Comparison of ENCODE assay signal across 30 cellular contexts in the genomic region with DNA sequence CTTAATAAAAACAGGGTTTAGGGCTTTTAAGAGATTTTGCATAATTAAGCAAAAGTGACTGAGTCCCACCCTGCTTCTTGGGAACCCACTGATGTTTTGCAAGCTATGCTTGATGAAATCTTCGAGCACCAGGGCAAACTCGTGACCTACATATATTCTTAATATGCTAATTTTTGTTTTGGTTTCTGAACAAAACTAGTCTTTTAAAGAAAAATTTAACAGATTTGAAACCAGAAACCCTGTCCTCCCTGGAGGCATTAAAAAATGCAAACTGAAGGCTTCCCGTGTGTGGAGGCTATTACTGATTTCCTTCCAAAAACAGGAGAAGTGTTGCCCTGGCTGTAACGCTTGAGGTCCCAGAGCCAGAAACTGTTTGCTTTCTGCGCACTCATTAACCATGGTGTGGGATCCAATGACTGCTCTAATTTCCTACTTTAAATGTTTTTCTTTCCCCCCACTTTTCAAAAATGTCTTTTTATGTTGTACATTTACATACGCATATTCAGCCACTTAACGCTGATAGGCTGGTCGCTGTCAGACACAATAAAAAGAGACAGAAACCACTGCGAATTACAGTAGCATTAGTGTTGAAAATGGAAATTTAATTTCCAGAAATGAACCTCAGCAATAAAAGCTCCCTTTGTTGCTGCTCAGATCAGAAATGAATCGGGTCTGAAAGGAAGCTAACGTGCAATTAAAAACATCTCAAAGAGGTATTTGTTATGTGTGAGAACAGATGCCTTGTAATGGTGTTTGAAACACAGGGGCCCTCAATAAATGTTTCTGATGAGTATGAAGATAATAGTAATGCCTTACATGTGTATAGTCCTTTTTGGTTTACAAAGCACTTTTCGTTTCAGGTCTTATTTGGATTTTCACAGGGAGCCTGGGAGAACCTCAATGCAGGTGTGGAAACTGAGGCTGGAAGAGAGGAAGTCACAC. TPM values are rescaled to one million over a fixed set of nuclear protein-coding genes. Genes with fewer than 3 reads are reported as not detected.
DNase-seq lines count a peak whose midpoint lies in the region; ATAC-seq and TF ChIP-seq lines count a peak whose summit lies in the region.
"Had no signal": no experiment of that assay in that cellular context is flagged by ENCODE, and none has a peak within 500 bp of the region (broad histone marks: within the 10 kb centered on the region; RNA-seq: fewer than 3 reads in every experiment).

No MANE protein-coding gene starts in this region.

- H3K36me3 Mint-ChIP-seq in progenitor cell of endocrine pancreas (ENCODE audit: insufficient read depth) (peaks cover 3% of the 10 kb centered on the region), mesothelial cell of epicardium (peaks cover 3% of the 10 kb centered on the region)
- H3K36me3 Mint-ChIP-seq: naive thymus-derived CD4-positive, alpha-beta T cell had no signal

- TF ChIP-seq CTCF in progenitor cell of endocrine pancreas (IDR thresholded peaks at IDR 0.05; ENCODE audit: unreplicated experiment) (no peak), mesothelial cell of epicardium (IDR thresholded peaks at IDR 0.05; ENCODE audit: unreplicated experiment) (no peak)

- H3K9me3 Mint-ChIP-seq in progenitor cell of endocrine pancreas (ENCODE audit: low read depth) (peaks cover 10% of the 10 kb centered on the region), mesothelial cell of epicardium (peaks cover 16% of the 10 kb centered on the region)

- no peak for ATAC-seq in stimulated activated naive CD8-positive, alpha-beta T cell treated with anti-CD3 and anti-CD28 coated beads, Interleukin-15, Interleukin-2, amounts not matched to agents 100 U/mL and 50 U/mL, for 24 hours
- ATAC-seq: HCT116; naive thymus-derived CD4-positive, alpha-beta T cell; stimulated activated naive B cell treated with anti-CD40 and anti-IgM and Interleukin-4, amounts not matched to agents 10 μg/mL and 1 μg/mL and 100 μg/mL, for 72 hours had no signal

- H3K4me1 Mint-ChIP-seq in progenitor cell of endocrine pancreas (ENCODE audit: low read depth) (peaks cover 10% of the 10 kb centered on the region), mesothelial cell of epicardium (peaks cover 2% of the 10 kb centered on the region)
- H3K4me1 Mint-ChIP-seq: activated CD4-positive, alpha-beta memory T cell treated with anti-CD3 and anti-CD28 coated beads, Interleukin-2, amount 10 ng/mL, durations not matched to agents 7 days and 5 days; naive thymus-derived CD4-positive, alpha-beta T cell; stimulated activated naive B cell treated with anti-CD40 and anti-IgM and Interleukin-4, amounts not matched to agents 10 μg/mL and 1 μg/mL and 100 μg/mL, for 72 hours had no signal

- peak overlapping the region; percentile 26 for H3K4me3 Mint-ChIP-seq in progenitor cell of endocrine pancreas (ENCODE audit: low read depth)
- no peak overlapping the region for H3K4me3 Mint-ChIP-seq in mesothelial cell of epicardium
- H3K4me3 Mint-ChIP-seq: activated CD4-positive, alpha-beta memory T cell treated with anti-CD3 and anti-CD28 coated beads, Interleukin-2, amount 10 ng/mL, durations not matched to agents 7 days and 5 days; activated naive CD4-positive, alpha-beta T cell treated with anti-CD3 and anti-CD28 coated beads for 36 hours; activated T-helper 1 cell treated with anti-CD3 and anti-CD28 coated beads, Interleukin-12 subunit alpha, Interleukin-12 subunit beta, Interleukin-2, Interleukin-4 antibody, amounts not matched to agents 30 ng/mL and 10 ng/mL and 1 ng/mL, durations not matched to agents 14 hours and 24 hours and 36 hours; naive thymus-derived CD4-positive, alpha-beta T cell; stimulated activated naive B cell treated with anti-CD40 and anti-IgM and Interleukin-4, amounts not matched to agents 10 μg/mL and 1 μg/mL and 100 μg/mL, for 72 hours had no signal

- H3K27me3 Mint-ChIP-seq in progenitor cell of endocrine pancreas (no peaks in the 10 kb centered on the region), mesothelial cell of epicardium (ENCODE audit: low read depth) (peaks cover 36% of the 10 kb centered on the region)
- H3K27me3 Mint-ChIP-seq: activated CD4-positive, alpha-beta memory T cell treated with anti-CD3 and anti-CD28 coated beads, Interleukin-2, amount 10 ng/mL, durations not matched to agents 7 days and 5 days had no signal

- H3K27ac Mint-ChIP-seq in progenitor cell of endocrine pancreas: no peak overlapping the region
- no peak overlapping the region for H3K27ac Mint-ChIP-seq in mesothelial cell of epicardium
- H3K27ac Mint-ChIP-seq: activated CD4-positive, alpha-beta memory T cell treated with anti-CD3 and anti-CD28 coated beads, Interleukin-2, amount 10 ng/mL, durations not matched to agents 7 days and 5 days; activated naive CD4-positive, alpha-beta T cell treated with anti-CD3 and anti-CD28 coated beads for 36 hours; activated T-helper 1 cell treated with anti-CD3 and anti-CD28 coated beads, Interleukin-12 subunit alpha, Interleukin-12 subunit beta, Interleukin-2, Interleukin-4 antibody, amounts not matched to agents 30 ng/mL and 10 ng/mL and 1 ng/mL, durations not matched to agents 14 hours and 24 hours and 36 hours; naive thymus-derived CD4-positive, alpha-beta T cell; stimulated activated naive B cell treated with anti-CD40 and anti-IgM and Interleukin-4, amounts not matched to agents 10 μg/mL and 1 μg/mL and 100 μg/mL, for 72 hours had no signal

- DNase-seq in NCI-H1092 treated with DMSO at 0.1 percent for 48 hours (lab: John Stamatoyannopoulos, UW) (peak; percentile 51), RPMI7951 (ENCODE audit: low read depth) (peak; percentile 37), kidney glomerular epithelial cell (lab: John Stamatoyannopoulos, UW) (peak; percentile 33), progenitor cell of endocrine pancreas (ENCODE audit: low spot score, unreplicated experiment) (no peak), mesothelial cell of epicardium (ENCODE audit: low spot score in 2 of 2, unreplicated experiment in 2 of 2) (no peak), hepatic stellate cell (ENCODE audit: low spot score) (no peak), anterior cingulate cortex (lab: John Stamatoyannopoulos, UW) (no peak)
- no peak for DNase-seq in stimulated activated naive CD8-positive, alpha-beta T cell treated with anti-CD3 and anti-CD28 coated beads, Interleukin-15, Interleukin-2, amounts not matched to agents 100 U/mL and 50 U/mL, for 24 hours
- DNase-seq: activated CD4-positive, alpha-beta memory T cell treated with anti-CD3 and anti-CD28 coated beads, Interleukin-2, amount 10 ng/mL, durations not matched to agents 7 days and 5 days; activated CD8-positive, alpha-beta memory T cell treated with anti-CD3 and anti-CD28 coated beads, Interleukin-2, amount 50 U/mL, for 4 hours; activated naive CD4-positive, alpha-beta T cell treated with anti-CD3 and anti-CD28 coated beads for 36 hours; C1 segment of cervical spinal cord; Calu3; central memory CD4-positive, alpha-beta T cell; DMS79; foreskin fibroblast; naive thymus-derived CD4-positive, alpha-beta T cell; NCI-H2029; NCI-H2227 treated with DMSO at 0.1 percent for 48 hours; NCI-H526 treated with DMSO at 0.1 percent for 48 hours; Peyer's patch; SHP77 treated with DMSO at 0.1 percent for 48 hours; stimulated activated naive B cell treated with anti-CD40 and anti-IgM and Interleukin-4, amounts not matched to agents 10 μg/mL and 1 μg/mL and 100 μg/mL, for 72 hours; T-helper 9 cell had no signal

RNA-seq across cellular contexts. Expression of gene IRX6, which starts 40.0 kb away (rescaled TPM):
- not detected in 2 replicates for total RNA-seq in RPMI7951 (2014; rRNA removed; shearing (Covaris generic))
- total RNA-seq in progenitor cell of endocrine pancreas (not detected in 2 replicates), mesothelial cell of epicardium (0.34 to 0.44 TPM (median 0.38 TPM) in 3 replicates)
- total RNA-seq: activated CD4-positive, alpha-beta memory T cell treated with anti-CD3 and anti-CD28 coated beads, Interleukin-2, amount 10 ng/mL, durations not matched to agents 7 days and 5 days; activated naive CD4-positive, alpha-beta T cell treated with anti-CD3 and anti-CD28 coated beads for 36 hours; activated T-helper 1 cell treated with anti-CD3 and anti-CD28 coated beads, Interleukin-12 subunit alpha, Interleukin-12 subunit beta, Interleukin-2, Interleukin-4 antibody, amounts not matched to agents 30 ng/mL and 10 ng/mL and 1 ng/mL, durations not matched to agents 14 hours and 24 hours and 36 hours; Calu3; liver; naive thymus-derived CD4-positive, alpha-beta T cell; pulmonary artery endothelial cell; skeletal muscle tissue; ureter had no signal

Comparison
In these comparisons a context has a peak if more than half of its experiments do, and no peak if none do; other contexts are left out.
1. DNase-seq: peak in NCI-H1092 treated with DMSO at 0.1 percent for 48 hours (single experiment), RPMI7951 (single experiment) and kidney glomerular epithelial cell (single experiment); none in progenitor cell of endocrine pancreas (single experiment), mesothelial cell of epicardium (0 of 2), hepatic stellate cell (single experiment), anterior cingulate cortex (0 of 58) and stimulated activated naive CD8-positive, alpha-beta T cell treated with anti-CD3 and anti-CD28 coated beads, Interleukin-15, Interleukin-2, amounts not matched to agents 100 U/mL and 50 U/mL, for 24 hours (single experiment).